Comparison of ENCODE assay signal across 35 cellular contexts in genomic region chr22:46966495-46966845, GRCh38.
"Had no signal": no experiment of that assay in that cellular context is flagged by ENCODE, and none has a peak within 500 bp of the region (broad histone marks: within the 10 kb centered on the region; RNA-seq: fewer than 3 reads in every experiment).

No MANE protein-coding gene starts in this region.

- H3K9me3 Mint-ChIP-seq: activated CD4-positive, alpha-beta memory T cell treated with anti-CD3 and anti-CD28 coated beads for 36 hours; activated naive CD4-positive, alpha-beta T cell treated with anti-CD3 and anti-CD28 coated beads for 36 hours; activated naive CD8-positive, alpha-beta T cell treated with anti-CD3 and anti-CD28 coated beads for 36 hours; activated T-helper 1 cell treated with anti-CD3 and anti-CD28 coated beads, Interleukin-12 subunit alpha, Interleukin-12 subunit beta, Interleukin-2, Interleukin-4 antibody, amounts not matched to agents 30 ng/mL and 10 ng/mL and 1 ng/mL, durations not matched to agents 14 hours and 24 hours and 36 hours; mesothelial cell of epicardium; naive B cell; neural progenitor cell; stimulated activated memory B cell treated with anti-CD40 and anti-IgM and Interleukin-4, amounts not matched to agents 10 μg/mL and 1 μg/mL and 100 μg/mL, for 72 hours had no signal

- H3K4me3 ChIP-seq: ascending aorta, esophagus muscularis mucosa, gastrocnemius medialis, hepatocyte, neural progenitor cell, psoas muscle, sigmoid colon, stomach, thyroid gland, upper lobe of left lung, vagina had no signal

- H3K27ac ChIP-seq: ascending aorta, brain microvascular endothelial cell, esophagus muscularis mucosa, gastrocnemius medialis, hepatocyte, neural progenitor cell, parathyroid adenoma, psoas muscle, stomach, thyroid gland, upper lobe of left lung, VCaP had no signal

- ATAC-seq: activated CD4-positive, CD25-positive, alpha-beta regulatory T cell treated with anti-CD3 and anti-CD28 coated beads, Interleukin-2, amount 50 U/mL, for 24 hours; gastrocnemius medialis; left ventricle myocardium superior; psoas muscle; stimulated activated memory B cell treated with anti-CD40 and anti-IgM and Interleukin-4, amounts not matched to agents 10 μg/mL and 1 μg/mL and 100 μg/mL, for 72 hours had no signal

- H3K4me3 Mint-ChIP-seq: activated CD4-positive, alpha-beta memory T cell treated with anti-CD3 and anti-CD28 coated beads for 36 hours; activated naive CD4-positive, alpha-beta T cell treated with anti-CD3 and anti-CD28 coated beads for 36 hours; activated naive CD8-positive, alpha-beta T cell treated with anti-CD3 and anti-CD28 coated beads for 36 hours; activated T-helper 1 cell treated with anti-CD3 and anti-CD28 coated beads, Interleukin-12 subunit alpha, Interleukin-12 subunit beta, Interleukin-2, Interleukin-4 antibody, amounts not matched to agents 30 ng/mL and 10 ng/mL and 1 ng/mL, durations not matched to agents 14 hours and 24 hours and 36 hours; mesothelial cell of epicardium; naive B cell; neural progenitor cell; stimulated activated memory B cell treated with anti-CD40 and anti-IgM and Interleukin-4, amounts not matched to agents 10 μg/mL and 1 μg/mL and 100 μg/mL, for 72 hours had no signal

- H2AFZ ChIP-seq: hepatocyte, neural progenitor cell, parathyroid adenoma had no signal

- H3K36me3 ChIP-seq: ascending aorta, brain microvascular endothelial cell, gastrocnemius medialis, neural progenitor cell, sigmoid colon, stomach, thyroid gland, upper lobe of left lung, vagina had no signal

- H3K36me3 Mint-ChIP-seq: activated CD4-positive, alpha-beta memory T cell treated with anti-CD3 and anti-CD28 coated beads for 36 hours; mesothelial cell of epicardium; neural progenitor cell had no signal

- H3K4me2 ChIP-seq: hepatocyte, neural progenitor cell had no signal

- H3K9ac ChIP-seq: neural progenitor cell, parathyroid adenoma had no signal

- H3K79me2 ChIP-seq: hepatocyte, parathyroid adenoma had no signal

- H3K27ac Mint-ChIP-seq: activated CD4-positive, alpha-beta memory T cell treated with anti-CD3 and anti-CD28 coated beads for 36 hours; activated naive CD4-positive, alpha-beta T cell treated with anti-CD3 and anti-CD28 coated beads for 36 hours; activated T-helper 1 cell treated with anti-CD3 and anti-CD28 coated beads, Interleukin-12 subunit alpha, Interleukin-12 subunit beta, Interleukin-2, Interleukin-4 antibody, amounts not matched to agents 30 ng/mL and 10 ng/mL and 1 ng/mL, durations not matched to agents 14 hours and 24 hours and 36 hours; mesothelial cell of epicardium; stimulated activated memory B cell treated with anti-CD40 and anti-IgM and Interleukin-4, amounts not matched to agents 10 μg/mL and 1 μg/mL and 100 μg/mL, for 72 hours had no signal

- H3K9me3 ChIP-seq: ascending aorta, esophagus muscularis mucosa, gastrocnemius medialis, psoas muscle, sigmoid colon, stomach, thyroid gland, upper lobe of left lung, vagina had no signal

- H3K4me1 ChIP-seq: ascending aorta, parathyroid adenoma, psoas muscle had no signal

- H3K27me3 Mint-ChIP-seq: activated CD4-positive, alpha-beta memory T cell treated with anti-CD3 and anti-CD28 coated beads for 36 hours; activated naive CD8-positive, alpha-beta T cell treated with anti-CD3 and anti-CD28 coated beads for 36 hours; naive B cell; stimulated activated memory B cell treated with anti-CD40 and anti-IgM and Interleukin-4, amounts not matched to agents 10 μg/mL and 1 μg/mL and 100 μg/mL, for 72 hours had no signal

- FAIRE-seq: small intestine, TTC549 had no signal

- H3K27me3 ChIP-seq: ascending aorta, brain microvascular endothelial cell, esophagus muscularis mucosa, gastrocnemius medialis, hepatocyte, neural progenitor cell, sigmoid colon, stomach, thyroid gland, upper lobe of left lung, vagina had no signal

- DNase-seq: activated CD4-positive, alpha-beta memory T cell treated with anti-CD3 and anti-CD28 coated beads for 36 hours; activated CD4-positive, alpha-beta T cell treated with anti-CD3 and anti-CD28 coated beads for 48 hours; activated CD8-positive, alpha-beta memory T cell treated with anti-CD3 and anti-CD28 coated beads, Interleukin-2, amount 50 U/mL, for 4 hours; activated effector memory CD4-positive, alpha-beta T cell treated with anti-CD3 and anti-CD28 coated beads, Interleukin-2, amount 50 U/mL, for 16 hours; activated naive CD4-positive, alpha-beta T cell treated with anti-CD3 and anti-CD28 coated beads for 36 hours; activated naive CD8-positive, alpha-beta T cell treated with anti-CD3 and anti-CD28 coated beads for 36 hours; activated T-cell treated with anti-CD3 and anti-CD28 coated beads, Interleukin-2, amount 50 U/mL, for 1 hour; brain microvascular endothelial cell; gastrocnemius medialis; glutamatergic neuron; islet precursor cell; left cardiac atrium; left ventricle myocardium superior; naive B cell; occipital lobe; small intestine; stimulated activated CD4-positive, alpha-beta T cell treated with anti-CD3 and anti-CD28 coated beads, Interleukin-4, amount 100 ng/mL, for 24 hours; stomach; T-helper 9 cell; thyroid gland; upper lobe of left lung had no signal
